In genomic region chr21:17488620-17489019, GRCh38 we compare ENCODE assay signal across 15 cellular contexts. TPM values are rescaled to one million over a fixed set of nuclear protein-coding genes. Genes with fewer than 3 reads are reported as not detected.
DNase-seq lines count a peak whose midpoint lies in the region; ATAC-seq and TF ChIP-seq lines count a peak whose summit lies in the region.
"Had no signal": no experiment of that assay in that cellular context is flagged by ENCODE, and none has a peak within 500 bp of the region (broad histone marks: within the 10 kb centered on the region; RNA-seq: fewer than 3 reads in every experiment).

No MANE protein-coding gene starts in this region.

- H3K4me1 ChIP-seq in OCI-LY7 (ENCODE audit: insufficient read depth, low read length, poor library complexity, severe bottlenecking) = no peaks in the 10 kb centered on the region

- no peaks in the 10 kb centered on the region for H3K79me2 ChIP-seq in OCI-LY7 (ENCODE audit: insufficient read depth, low read depth, low read length)

- H3K9me3 ChIP-seq in OCI-LY7 (ENCODE audit: low read length) = no peaks in the 10 kb centered on the region

- intact Hi-C loops in OCI-LY7 (cut with micrococcal nuclease; ENCODE audit: unreplicated experiment) = no loop called here

- H3K27ac ChIP-seq in OCI-LY7 (ENCODE audit: low read depth, low read length, poor library complexity, severe bottlenecking) = no peak overlapping the region
- H3K27ac ChIP-seq: C4-2B, skin epidermis had no signal

- TF ChIP-seq CTCF in OCI-LY7 (conservative IDR thresholded peaks at IDR 0.05; ENCODE audit: low read length) = no peak

- no peaks in the 10 kb centered on the region for H3K9me2 ChIP-seq in OCI-LY7 (ENCODE audit: insufficient read depth, low read length)

- no peaks in the 10 kb centered on the region for H3K36me3 ChIP-seq in OCI-LY7 (ENCODE audit: insufficient read depth, low read length)

- H2AFZ ChIP-seq in OCI-LY7 (ENCODE audit: low read length) = peak overlapping the region; percentile 48; the same call in 1 of the 2 replicates

- no peak overlapping the region for H3K4me2 ChIP-seq in OCI-LY7 (ENCODE audit: low read length)

- no peaks in the 10 kb centered on the region for H4K20me1 ChIP-seq in OCI-LY7 (ENCODE audit: insufficient read depth, low read length)

- no peak overlapping the region for H3K4me3 ChIP-seq in OCI-LY7 (ENCODE audit: low read depth, low read length, poor library complexity, severe bottlenecking)
- H3K4me3 ChIP-seq: skin epidermis had no signal

- ATAC-seq in GM18520 (IDR thresholded peaks at IDR 0.05; ENCODE audit: unreplicated experiment) (peak; percentile 64), GM19463 (IDR thresholded peaks at IDR 0.05; ENCODE audit: unreplicated experiment) (peak; percentile 39), HG02884 (IDR thresholded peaks at IDR 0.05; ENCODE audit: unreplicated experiment) (peak; percentile 92), HG03342 (IDR thresholded peaks at IDR 0.05; ENCODE audit: unreplicated experiment) (no peak), GM18909 (IDR thresholded peaks at IDR 0.05; ENCODE audit: poor library complexity, unreplicated experiment) (no peak)
- ATAC-seq: HCT116 had no signal

- POLR2A ChIA-PET in OCI-LY7 (lab: Charles Lee) = no interaction called here

- no TSS peak for BruUV-seq in OCI-LY7 (replicated peaks; lab: Mats Ljungman, UMichigan)

- DNase-seq in OCI-LY7 (ENCODE audit: low spot score) = no peak
- no peak for DNase-seq in KG1 (lab: John Stamatoyannopoulos, UW)
- DNase-seq in cerebellar cortex (ENCODE audit: low spot score) = no peak
- DNase-seq: midbrain, NCI-H2081, SHP77, T-helper 9 cell had no signal

- CTCF ChIA-PET in OCI-LY7 (lab: Charles Lee; ENCODE audit: unreplicated experiment) = no interaction called here

RNA-seq across cellular contexts. Expression of gene CXADR, which starts 24.2 kb away (rescaled TPM):
- 6.3 and 6.7 TPM in 2 replicates for total RNA-seq in OCI-LY7 (2014; rRNA removed; shearing (Covaris generic))
- 5.4 and 6.6 TPM in 2 replicates for total RNA-seq in OCI-LY7 (2022)

Comparison
In these comparisons a context has a peak if more than half of its experiments do, and no peak if none do; other contexts are left out.
1. ATAC-seq: peak in GM18520 (single experiment), GM19463 (single experiment) and HG02884 (single experiment); none in HG03342 (single experiment) and GM18909 (single experiment).